In the genomic region with DNA sequence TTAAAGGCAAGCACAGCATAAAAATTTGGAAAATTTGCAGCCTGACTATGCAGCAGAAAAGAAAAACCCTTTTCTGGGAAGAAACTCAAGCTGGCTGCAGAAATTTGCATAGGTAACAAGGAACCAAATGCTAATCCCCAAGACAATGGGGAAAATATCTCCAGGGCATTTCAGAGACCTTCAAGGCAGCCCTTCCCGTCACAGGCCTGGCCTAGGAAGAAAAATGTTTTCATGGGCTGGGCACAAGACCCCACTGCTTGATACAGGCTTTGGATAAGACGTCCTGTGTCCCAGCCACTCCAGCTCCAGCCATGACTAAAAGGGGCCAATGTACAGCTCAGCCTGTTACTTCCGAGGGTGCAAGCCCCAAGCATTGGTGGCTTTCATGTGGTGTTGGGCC, we compare ENCODE assay signal across 17 cellular contexts.
DNase-seq lines count a peak whose midpoint lies in the region; ATAC-seq and TF ChIP-seq lines count a peak whose summit lies in the region.
"Had no signal": no experiment of that assay in that cellular context is flagged by ENCODE, and none has a peak within 500 bp of the region (broad histone marks: within the 10 kb centered on the region; RNA-seq: fewer than 3 reads in every experiment).

No MANE protein-coding gene starts in this region.

- no peak overlapping the region for H3K9ac ChIP-seq in HUES64 (ENCODE audit: low read depth, low read length)
- H3K9ac ChIP-seq in endodermal cell (ENCODE audit: extremely low read depth, low read length, poor library complexity, severe bottlenecking): no peak overlapping the region
- H3K9ac ChIP-seq: BLaER1 treated with 17β-estradiol and CSF1 and Interleukin-3, amounts not matched to agents 10 nM and 100 nM; GM23248 had no signal

- H3K36me3 ChIP-seq in GM23338 (ENCODE audit: insufficient read depth) (no peaks in the 10 kb centered on the region; the same call in 1 of the 2 replicates), HUES64 (ENCODE audit: insufficient read depth, low read length) (no peaks in the 10 kb centered on the region), endodermal cell (ENCODE audit: control insufficient read depth, insufficient read depth, low read length) (no peaks in the 10 kb centered on the region)
- H3K36me3 ChIP-seq: BLaER1 treated with 17β-estradiol and CSF1 and Interleukin-3, amounts not matched to agents 10 nM and 100 nM had no signal

- H3K27ac ChIP-seq in GM23338 (ENCODE audit: low read depth) (no peak overlapping the region), HUES64 (ENCODE audit: low read depth, low read length) (peak overlapping the region; percentile 9; the same call in 1 of the 2 replicates), endodermal cell (ENCODE audit: low read depth, low read length) (no peak overlapping the region)
- H3K27ac ChIP-seq: BLaER1 treated with 17β-estradiol and CSF1 and Interleukin-3, amounts not matched to agents 10 nM and 100 nM; GM23248 had no signal

- no peaks in the 10 kb centered on the region for H3K79me2 ChIP-seq in GM23338 (replicated peaks; ENCODE audit: insufficient read depth)

- H3K9me3 Mint-ChIP-seq in GM23338 (no peaks in the 10 kb centered on the region; the same call in 2 of the 3 replicates), endodermal cell (no peaks in the 10 kb centered on the region)

- H2AFZ ChIP-seq in GM23338: no peak overlapping the region
- H2AFZ ChIP-seq: GM23248 had no signal

- no peaks in the 10 kb centered on the region for H4K20me1 ChIP-seq in GM23338 (replicated peaks; ENCODE audit: insufficient read depth)
- H4K20me1 ChIP-seq: BLaER1 treated with 17β-estradiol and CSF1 and Interleukin-3, amounts not matched to agents 10 nM and 100 nM had no signal

- H3K36me3 Mint-ChIP-seq in GM23338 (ENCODE audit: low read depth) (no peaks in the 10 kb centered on the region), endodermal cell (ENCODE audit: low read depth) (no peaks in the 10 kb centered on the region)
- H3K36me3 Mint-ChIP-seq: CD8-positive, alpha-beta T cell had no signal

- no peak overlapping the region for H3K4me3 ChIP-seq in GM23338
- H3K4me3 ChIP-seq in HUES64 (ENCODE audit: low read length): no peak overlapping the region
- no peak overlapping the region for H3K4me3 ChIP-seq in endodermal cell (ENCODE audit: low read length)
- H3K4me3 ChIP-seq: BLaER1 treated with 17β-estradiol and CSF1 and Interleukin-3, amounts not matched to agents 10 nM and 100 nM; GM23248; K562 had no signal

- ATAC-seq in GM23338: peak; percentile 69
- no peak for ATAC-seq in GM18861 (IDR thresholded peaks at IDR 0.05; ENCODE audit: unreplicated experiment)
- ATAC-seq: CD8-positive, alpha-beta T cell; K562 had no signal

- 0 out of 2 replicates have a peak, but pooled peaks cover 3% of the 10 kb centered on the region for H3K9me2 ChIP-seq in GM23338 (ENCODE audit: insufficient read depth)

- H3K4me2 ChIP-seq in GM23338: no peak overlapping the region
- H3K4me2 ChIP-seq: BLaER1 treated with 17β-estradiol and CSF1 and Interleukin-3, amounts not matched to agents 10 nM and 100 nM had no signal

- H3K4me1 Mint-ChIP-seq in GM23338 (peaks cover 12% of the 10 kb centered on the region), endodermal cell (peaks cover 17% of the 10 kb centered on the region)
- H3K4me1 Mint-ChIP-seq: B cell had no signal

- H3K27ac Mint-ChIP-seq in GM23338 (peak overlapping the region; percentile 50; the same call in 1 of the 2 replicates), endodermal cell (peak overlapping the region; percentile 23)
- H3K27ac Mint-ChIP-seq: B cell; CD8-positive, alpha-beta T cell had no signal

- H3K27me3 Mint-ChIP-seq in GM23338 (ENCODE audit: insufficient read depth, low read depth, poor library complexity): no peaks in the 10 kb centered on the region
- no peaks in the 10 kb centered on the region for H3K27me3 Mint-ChIP-seq in endodermal cell (ENCODE audit: insufficient read depth)
- H3K27me3 Mint-ChIP-seq: B cell had no signal

- no peaks in the 10 kb centered on the region for H3K27me3 ChIP-seq in GM23338 (ENCODE audit: insufficient read depth)
- H3K27me3 ChIP-seq in HUES64 (ENCODE audit: insufficient read depth, low read length): no peaks in the 10 kb centered on the region
- no peaks in the 10 kb centered on the region for H3K27me3 ChIP-seq in endodermal cell (ENCODE audit: control insufficient read depth, insufficient read depth, low read length, poor library complexity, severe bottlenecking)
- H3K27me3 ChIP-seq: BLaER1 treated with 17β-estradiol and CSF1 and Interleukin-3, amounts not matched to agents 10 nM and 100 nM had no signal

- H3K9me3 ChIP-seq in HUES64 (ENCODE audit: insufficient read depth, low read depth, low read length) (no peaks in the 10 kb centered on the region), endodermal cell (ENCODE audit: control insufficient read depth, low read length) (no peaks in the 10 kb centered on the region)

- TF ChIP-seq CTCF in GM23338 (conservative IDR thresholded peaks at IDR 0.05; ENCODE audit: low read depth in 2 of 2) (no peak), endodermal cell (conservative IDR thresholded peaks at IDR 0.05) (no peak)

- DNase-seq in GM23338 (ENCODE audit: low spot score) (peak; percentile 7), endodermal cell (peak; percentile 53), ecto neural progenitor cell (ENCODE audit: low spot score) (no peak), T-helper 1 cell (no peak)
- DNase-seq in activated CD8-positive, alpha-beta memory T cell treated with anti-CD3 and anti-CD28 coated beads, Interleukin-2, amount 50 U/mL, for 4 hours: no peak
- DNase-seq: 8988T; Calu3; CD8-positive, alpha-beta T cell; DMS79 treated with DMSO at 0.1 percent for 48 hours; GM23248; H7; IMR-90 had no signal

- H3K4me3 Mint-ChIP-seq in GM23338 (no peak overlapping the region), endodermal cell (no peak overlapping the region)
- H3K4me3 Mint-ChIP-seq: B cell; CD8-positive, alpha-beta T cell had no signal

- 49% methylated on average over 3 of the region's 3 CpGs for WGBS in HUES64
- WGBS in endodermal cell (ENCODE audit: insufficient coverage in 1 of 2, insufficient read length in 1 of 2), 2 experiments: 56% methylated on average over 3 of the region's 3 CpGs; no CpG with 5 or more reads in 1 of the 2 experiments

- no peaks in the 10 kb centered on the region for H3F3A ChIP-seq in GM23338 (replicated peaks; ENCODE audit: low read depth)

- H3K4me1 ChIP-seq in GM23338 (ENCODE audit: insufficient read depth) (no peaks in the 10 kb centered on the region), HUES64 (ENCODE audit: insufficient read depth, low read length) (peaks cover 13% of the 10 kb centered on the region; the same call in 1 of the 2 replicates), endodermal cell (ENCODE audit: control insufficient read depth, insufficient read depth, low read length) (peaks cover 4% of the 10 kb centered on the region)

Comparison
In these comparisons a context has a peak if more than half of its experiments do, and no peak if none do; other contexts are left out.
1. DNase-seq: peak in GM23338 (single experiment) and endodermal cell (single experiment); none in activated CD8-positive, alpha-beta memory T cell treated with anti-CD3 and anti-CD28 coated beads, Interleukin-2, amount 50 U/mL, for 4 hours (single experiment), ecto neural progenitor cell (single experiment) and T-helper 1 cell (0 of 5).